8 cellular contexts compared by ENCODE assay signal in genomic region chr1:226702957-226703831, GRCh38. TPM values are rescaled to one million over a fixed set of nuclear protein-coding genes. Genes with fewer than 3 reads are reported as not detected.
DNase-seq lines count a peak whose midpoint lies in the region; ATAC-seq and TF ChIP-seq lines count a peak whose summit lies in the region.

No MANE protein-coding gene starts in this region.

- CTCF ChIA-PET in Calu3 (lab: Charles Lee): no interaction called here
- CTCF ChIA-PET in activated naive CD4-positive, alpha-beta T cell treated with anti-CD3 and anti-CD28 coated beads, Interleukin-2, amount 10 ng/mL, durations not matched to agents 7 days and 5 days (lab: Charles Lee): interaction anchor here (0.9 to 1.7 kb wide), 6 partner anchors 9 to 69 kb away, joined by 3 to 6 read pairs (median 4); no protein-coding TSS in a partner anchor

- TF ChIP-seq CTCF in Calu3 (IDR thresholded peaks at IDR 0.05; ENCODE audit: unreplicated experiment) (no peak), glutamatergic neuron (IDR thresholded peaks at IDR 0.05; ENCODE audit: partially characterized antibody, unreplicated experiment) (no peak), omental fat pad (IDR thresholded peaks at IDR 0.05) (no peak)

- H3K36me3 Mint-ChIP-seq in Calu3 (ENCODE audit: insufficient read depth, unreplicated experiment) (peaks cover 15% of the 10 kb centered on the region), glutamatergic neuron (ENCODE audit: unreplicated experiment) (no peaks in the 10 kb centered on the region)
- peaks cover 59% of the 10 kb centered on the region for H3K36me3 Mint-ChIP-seq in activated naive CD4-positive, alpha-beta T cell treated with anti-CD3 and anti-CD28 coated beads, Interleukin-2, amount 10 ng/mL, durations not matched to agents 7 days and 5 days

- H3K4me1 Mint-ChIP-seq in Calu3 (ENCODE audit: low read depth, unreplicated experiment) (no peaks in the 10 kb centered on the region), glutamatergic neuron (ENCODE audit: low read depth, unreplicated experiment) (peaks cover 25% of the 10 kb centered on the region)
- H3K4me1 Mint-ChIP-seq in activated naive CD4-positive, alpha-beta T cell treated with anti-CD3 and anti-CD28 coated beads, Interleukin-2, amount 10 ng/mL, durations not matched to agents 7 days and 5 days: peaks cover 75% of the 10 kb centered on the region

- H3K27ac ChIP-seq in HUES48 (ENCODE audit: low read depth, low read length) (peak overlapping the region; percentile 84), thymus (ENCODE audit: low read depth) (peak overlapping the region; percentile 97)

- intact Hi-C loops in Calu3 (cut with micrococcal nuclease; ENCODE audit: unreplicated experiment): no loop called here

- H3K27me3 Mint-ChIP-seq in Calu3 (ENCODE audit: unreplicated experiment) (no peaks in the 10 kb centered on the region), glutamatergic neuron (ENCODE audit: unreplicated experiment) (peaks cover 5% of the 10 kb centered on the region)
- H3K27me3 Mint-ChIP-seq in activated naive CD4-positive, alpha-beta T cell treated with anti-CD3 and anti-CD28 coated beads, Interleukin-2, amount 10 ng/mL, durations not matched to agents 7 days and 5 days: no peaks in the 10 kb centered on the region

- H3K4me3 Mint-ChIP-seq in Calu3 (ENCODE audit: low read depth, unreplicated experiment): peak overlapping the region; percentile 84
- peak overlapping the region; percentile 65 for H3K4me3 Mint-ChIP-seq in activated naive CD4-positive, alpha-beta T cell treated with anti-CD3 and anti-CD28 coated beads, Interleukin-2, amount 10 ng/mL, durations not matched to agents 7 days and 5 days
- H3K4me3 Mint-ChIP-seq in glutamatergic neuron (ENCODE audit: unreplicated experiment): peak overlapping the region; percentile 69

- H3K4me3 ChIP-seq in HUES48 (ENCODE audit: low read depth, low read length): peak overlapping the region; percentile 67
- H3K4me3 ChIP-seq in thymus (ENCODE audit: low read length): peak overlapping the region; percentile 63

- peaks cover 13% of the 10 kb centered on the region for H3K4me1 ChIP-seq in HUES48 (ENCODE audit: control insufficient read depth, insufficient read depth, low read length)
- peaks cover 24% of the 10 kb centered on the region for H3K4me1 ChIP-seq in thymus (ENCODE audit: control insufficient read depth, insufficient read depth, low read length)

- H3K27me3 ChIP-seq in HUES48 (ENCODE audit: control insufficient read depth, insufficient read depth, low read length) (no peaks in the 10 kb centered on the region), thymus (ENCODE audit: control insufficient read depth, insufficient read depth) (no peaks in the 10 kb centered on the region)

- DNase-seq in Calu3 (peak; percentile 81), SK-MEL-5 (ENCODE audit: low read depth, low spot score) (peak; percentile 51), glutamatergic neuron (peak; percentile 73), omental fat pad (ENCODE audit: low spot score) (peak; percentile 53)
- DNase-seq in activated naive CD4-positive, alpha-beta T cell treated with anti-CD3 and anti-CD28 coated beads, Interleukin-2, amount 10 ng/mL, durations not matched to agents 7 days and 5 days: peak; percentile 82

- in situ Hi-C loops in SK-MEL-5 (cut with HindIII; ENCODE audit: low pct_unique_long_range_greater_than_20kb, low sequenced_read_pairs): no loop called here

- TSS peak; percentile 87 for BruUV-seq in Calu3 (replicated peaks; lab: Mats Ljungman, UMichigan)

- WGBS in thymus: 1% methylated on average over 62 of the region's 62 CpGs

- H3K9ac ChIP-seq in HUES48 (ENCODE audit: low read depth, low read length): peak overlapping the region; percentile 74

- H3K9me3 Mint-ChIP-seq in Calu3 (ENCODE audit: low read depth, unreplicated experiment) (no peaks in the 10 kb centered on the region), glutamatergic neuron (ENCODE audit: unreplicated experiment) (peaks cover 13% of the 10 kb centered on the region)
- H3K9me3 Mint-ChIP-seq in activated naive CD4-positive, alpha-beta T cell treated with anti-CD3 and anti-CD28 coated beads, Interleukin-2, amount 10 ng/mL, durations not matched to agents 7 days and 5 days: no peaks in the 10 kb centered on the region

- peak overlapping the region; percentile 97 for H3K27ac Mint-ChIP-seq in Calu3 (ENCODE audit: unreplicated experiment)
- H3K27ac Mint-ChIP-seq in activated naive CD4-positive, alpha-beta T cell treated with anti-CD3 and anti-CD28 coated beads, Interleukin-2, amount 10 ng/mL, durations not matched to agents 7 days and 5 days: peak overlapping the region; percentile 82
- H3K27ac Mint-ChIP-seq in glutamatergic neuron (ENCODE audit: unreplicated experiment): peak overlapping the region; percentile 79

- peak; percentile 81 for ATAC-seq in GM21381 (IDR thresholded peaks at IDR 0.05; ENCODE audit: unreplicated experiment)
- ATAC-seq in omental fat pad (ENCODE audit: low FRiP score): peak; percentile 82

- H3K9me3 ChIP-seq in HUES48 (ENCODE audit: control insufficient read depth, insufficient read depth, low read length) (no peaks in the 10 kb centered on the region), thymus (ENCODE audit: control insufficient read depth) (no peaks in the 10 kb centered on the region)

- H3K36me3 ChIP-seq in HUES48 (ENCODE audit: control insufficient read depth, insufficient read depth, low read length): no peaks in the 10 kb centered on the region
- peaks cover 29% of the 10 kb centered on the region for H3K36me3 ChIP-seq in thymus (ENCODE audit: control insufficient read depth, insufficient read depth)

RNA-seq across cellular contexts. Expression of gene ITPKB, which starts 35.9 kb away (rescaled TPM):
- total RNA-seq in Calu3 (2022) (9.8 and 11.8 TPM in 2 replicates), glutamatergic neuron (ENCODE audit: unreplicated experiment) (0.34 TPM), omental fat pad (10 to 100 TPM; 22.2 to 68.6 (median 31.5) TPM)
- 56.9 and 66.0 TPM in 2 replicates for total RNA-seq in SK-MEL-5 (2014; rRNA removed; shearing (Covaris generic))
- 97.7 and 127 TPM in 2 replicates for polyA plus RNA-seq in SK-MEL-5 (2015; cell fraction: cytosol; rRNA removed)
- polyA plus RNA-seq in SK-MEL-5 (2015; cell fraction: nucleus; rRNA removed): 55.2 and 60.1 TPM in 2 replicates
- polyA plus RNA-seq in thymus: 32.0 TPM

Comparison
In these comparisons a context has a peak if more than half of its experiments do, and no peak if none do; other contexts are left out.
1. Peak in every context shown above with its lines: DNase-seq, ATAC-seq, H3K4me3 ChIP-seq and H3K27ac ChIP-seq.